In the genomic region with DNA sequence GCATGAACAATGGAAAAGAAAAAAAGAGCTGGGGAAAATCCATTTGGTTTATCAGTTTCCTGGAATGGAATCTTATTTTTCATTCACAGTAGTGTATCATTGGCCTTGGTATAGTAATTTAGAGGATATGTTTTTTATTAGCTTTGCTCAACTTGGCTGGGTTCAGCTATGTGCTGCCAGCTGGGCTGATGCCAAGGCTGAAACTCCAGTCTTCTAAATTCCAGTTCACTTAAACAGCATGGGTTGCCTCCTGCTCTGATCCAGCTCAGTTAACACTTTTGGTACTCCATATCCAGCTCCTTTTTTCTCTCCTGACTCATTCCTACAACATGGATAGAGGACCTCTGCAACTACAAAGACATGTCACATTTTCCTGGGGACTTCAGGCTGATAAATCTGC, we compare ENCODE assay signal across 10 cellular contexts.
A peak's percentile ranks its signal among the peaks of the same experiment; 100 is the strongest.
DNase-seq lines count a peak whose midpoint lies in the region; ATAC-seq and TF ChIP-seq lines count a peak whose summit lies in the region.
"Had no signal": no experiment of that assay in that cellular context is flagged by ENCODE, and none has a peak within 500 bp of the region (broad histone marks: within the 10 kb centered on the region; RNA-seq: fewer than 3 reads in every experiment).

No MANE protein-coding gene starts in this region.

- no peaks in the 10 kb centered on the region for H3K27me3 ChIP-seq in dorsolateral prefrontal cortex
- H3K27me3 ChIP-seq: BLaER1 treated with 17β-estradiol and CSF1 and Interleukin-3, amounts not matched to agents 10 nM and 100 nM had no signal

- DNase-seq in A172 (ENCODE audit: low spot score) (peak; percentile 66), NCI-H1105 treated with DMSO at 0.1 percent for 48 hours (lab: John Stamatoyannopoulos, UW) (peak; percentile 41), dorsolateral prefrontal cortex (peak in 9 of 10 donors; percentile 29 to 68 (median 52)), mesothelial cell of epicardium (ENCODE audit: low spot score in 2 of 2, unreplicated experiment in 2 of 2) (peak in 1 of 2 experiments; percentile 50)
- no peak for DNase-seq in stimulated activated CD4-positive, alpha-beta T cell treated with anti-CD3 and anti-CD28 coated beads, Interleukin-4, amount 100 ng/mL, for 1 hour
- DNase-seq: T-helper 2 cell had no signal

- TF ChIP-seq CTCF in dorsolateral prefrontal cortex (IDR thresholded peaks at IDR 0.05 in 54 of 56, conservative IDR thresholded peaks at IDR 0.05 in 2 of 56; ENCODE audit: low read depth in 1 of 56, partially characterized antibody in 56 of 56) (no peak), mesothelial cell of epicardium (IDR thresholded peaks at IDR 0.05; ENCODE audit: unreplicated experiment) (no peak)

- peaks cover 24% of the 10 kb centered on the region for H3K4me1 Mint-ChIP-seq in mesothelial cell of epicardium

- peaks cover 2% of the 10 kb centered on the region for H3K9me3 Mint-ChIP-seq in mesothelial cell of epicardium

- ATAC-seq in GM18858 (IDR thresholded peaks at IDR 0.05; ENCODE audit: unreplicated experiment) (no peak), GM19397 (IDR thresholded peaks at IDR 0.05; ENCODE audit: unreplicated experiment) (no peak), GM21717 (IDR thresholded peaks at IDR 0.05; ENCODE audit: unreplicated experiment) (no peak)

- H3K4me3 Mint-ChIP-seq in mesothelial cell of epicardium, result no peak overlapping the region

- peaks cover 10% of the 10 kb centered on the region for H3K36me3 Mint-ChIP-seq in mesothelial cell of epicardium

- intact Hi-C loops in dorsolateral prefrontal cortex (cut with DNase I), result loop anchor here in 1 of 2 donors (10.0 kb wide), 1 partner anchor 117 kb away; no protein-coding TSS in a partner anchor

- H3K27me3 Mint-ChIP-seq in mesothelial cell of epicardium (ENCODE audit: low read depth), result no peaks in the 10 kb centered on the region

- H3K27ac ChIP-seq in dorsolateral prefrontal cortex, result peak overlapping the region in 4 of 59 donors; percentile 11 to 50 (median 24)
- H3K27ac ChIP-seq: BLaER1 treated with 17β-estradiol and CSF1 and Interleukin-3, amounts not matched to agents 10 nM and 100 nM had no signal

- peak overlapping the region; percentile 47 for H3K27ac Mint-ChIP-seq in mesothelial cell of epicardium

- no peak overlapping the region for H3K4me3 ChIP-seq in dorsolateral prefrontal cortex
- H3K4me3 ChIP-seq: BLaER1 treated with 17β-estradiol and CSF1 and Interleukin-3, amounts not matched to agents 10 nM and 100 nM had no signal
